11 cellular contexts compared by ENCODE assay signal in genomic region chr3:5160926-5161858, GRCh38. TPM values are rescaled to one million over a fixed set of nuclear protein-coding genes. Genes with fewer than 3 reads are reported as not detected.
DNase-seq lines count a peak whose midpoint lies in the region; ATAC-seq, FAIRE-seq and TF ChIP-seq lines count a peak whose summit lies in the region.
"Had no signal": no experiment of that assay in that cellular context is flagged by ENCODE, and none has a peak within 500 bp of the region (broad histone marks: within the 10 kb centered on the region; RNA-seq: fewer than 3 reads in every experiment).

No MANE protein-coding gene starts in this region.

- POLR2A ChIA-PET in A549 (lab: Yijun Ruan, JAX) = no interaction called here

- CTCF ChIA-PET in A549 (lab: Yijun Ruan, JAX) = interaction anchor here (0.6 to 1.8 kb wide), 3 partner anchors 13 to 38 kb away, joined by 3 to 7 read pairs (median 3); no protein-coding TSS in a partner anchor

- H3K4me3 ChIP-seq in A549 (no peak overlapping the region), DOHH2 (ENCODE audit: low read length) (peak overlapping the region; percentile 31), SJSA1 (no peak overlapping the region), gastroesophageal sphincter (no peak overlapping the region)

- no peaks in the 10 kb centered on the region for H3K9me3 ChIP-seq in A549
- no peaks in the 10 kb centered on the region for H3K9me3 ChIP-seq in DOHH2 (ENCODE audit: control insufficient read depth, insufficient read depth, low read length)
- H3K9me3 ChIP-seq in SJSA1 (replicated peaks) = no peaks in the 10 kb centered on the region
- no peaks in the 10 kb centered on the region for H3K9me3 ChIP-seq in gastroesophageal sphincter

- H3K36me3 ChIP-seq in DOHH2 (ENCODE audit: control insufficient read depth, low read length) (peaks cover 6% of the 10 kb centered on the region), SJSA1 (no peaks in the 10 kb centered on the region), gastroesophageal sphincter (no peaks in the 10 kb centered on the region)

- TF ChIP-seq CTCF in A549 (IDR thresholded peaks at IDR 0.05) (no peak), DOHH2 (IDR thresholded peaks at IDR 0.05; ENCODE audit: low read depth, low read length, poor library complexity, severe bottlenecking) (no peak), foreskin keratinocyte (conservative IDR thresholded peaks at IDR 0.05) (no peak), gastroesophageal sphincter (IDR thresholded peaks at IDR 0.05) (no peak)

- H3K9me2 ChIP-seq in DOHH2 (replicated peaks; ENCODE audit: control insufficient read depth, low read length) = no peaks in the 10 kb centered on the region

- DNase-seq in A549 (ENCODE audit: low read depth in 1 of 2, low spot score in 1 of 2) (no peak), SJSA1 (ENCODE audit: low read depth in 1 of 2, low spot score in 2 of 2) (peak; percentile 44 to 52), foreskin keratinocyte (peak in 1 of 2 donors; percentile 40), NCI-H526 (lab: John Stamatoyannopoulos, UW) (no peak), dedifferentiated amniotic fluid mesenchymal stem cell (ENCODE audit: extremely low spot score) (no peak)
- no peak for DNase-seq in stimulated activated naive CD4-positive, alpha-beta T cell treated with Interleukin-2 at 50 U/mL for 16 hours (lab: John Stamatoyannopoulos, UW)
- DNase-seq: central memory CD4-positive, alpha-beta T cell; NCI-H1092 had no signal

- ATAC-seq in A549 = peak; percentile 54 to 58
- peak; percentile 71 for ATAC-seq in foreskin keratinocyte
- no peak for ATAC-seq in gastroesophageal sphincter

- TF ChIP-seq EP300 in A549 (IDR thresholded peaks at IDR 0.05) (no peak), gastroesophageal sphincter (IDR thresholded peaks at IDR 0.05) (no peak)

- H3K4me1 ChIP-seq in A549 (peaks cover 31% of the 10 kb centered on the region), DOHH2 (ENCODE audit: control insufficient read depth, low read length) (peaks cover 59% of the 10 kb centered on the region), SJSA1 (replicated peaks) (peaks cover 20% of the 10 kb centered on the region), foreskin keratinocyte (peaks cover 19% of the 10 kb centered on the region), gastroesophageal sphincter (peaks cover 3 to 56% (median 7%) of the 10 kb centered on the region in 3 donors)

- H3K4me2 ChIP-seq in A549 (peak overlapping the region; percentile 48), DOHH2 (ENCODE audit: low read length) (peak overlapping the region; percentile 58)

- peaks cover 97% of the 10 kb centered on the region for H3K79me2 ChIP-seq in DOHH2 (ENCODE audit: control insufficient read depth, low read length)

- 30% methylated on average over 4 of the region's 4 CpGs for WGBS in A549 (ENCODE audit: missing lambda C conversion rate)
- 36 to 58% methylated on average over 2 of the region's 4 CpGs for WGBS in gastroesophageal sphincter (ENCODE audit: low coverage in 1 of 2), 2 donors

- H3K27me3 ChIP-seq in DOHH2 (ENCODE audit: control insufficient read depth, low read length) = no peaks in the 10 kb centered on the region
- no peaks in the 10 kb centered on the region for H3K27me3 ChIP-seq in SJSA1 (replicated peaks)
- no peaks in the 10 kb centered on the region for H3K27me3 ChIP-seq in foreskin keratinocyte
- no peaks in the 10 kb centered on the region for H3K27me3 ChIP-seq in gastroesophageal sphincter

- no peak for FAIRE-seq in A549 (lab: Jason Lieb, UNC)
- FAIRE-seq: TTC549 had no signal

- H3K27ac ChIP-seq in A549 (peak overlapping the region in 1 of 2 experiments; percentile 17; a peak in 2 of 6 replicates), DOHH2 (ENCODE audit: low read depth, low read length) (no peak overlapping the region), SJSA1 (peak overlapping the region; percentile 58), foreskin keratinocyte (no peak overlapping the region), gastroesophageal sphincter (no peak overlapping the region)

- TF ChIP-seq RAD21 in A549 (conservative IDR thresholded peaks at IDR 0.05 in 1 of 2, IDR thresholded peaks at IDR 0.05 in 1 of 2) = no peak

- H3F3A ChIP-seq in DOHH2 (ENCODE audit: control insufficient read depth, insufficient read depth) = no peaks in the 10 kb centered on the region

- H4K20me1 ChIP-seq in DOHH2 (ENCODE audit: control insufficient read depth, insufficient read depth, low read depth, low read length) = peaks cover 4% of the 10 kb centered on the region; the same call in 1 of the 2 replicates

- TF ChIP-seq POLR2A in A549 (IDR thresholded peaks at IDR 0.05; ENCODE audit: low read length) (no peak), gastroesophageal sphincter (IDR thresholded peaks at IDR 0.05) (no peak)

TF ChIP-seq in A549, 52 proteins besides CTCF, POLR2A, EP300 and RAD21:
- TF ChIP-seq ATOH8 (CRISPR knock-in tag; IDR thresholded peaks at IDR 0.05; ENCODE audit: low read depth) (no peak), HDAC2 (IDR thresholded peaks at IDR 0.05) (no peak), HOXA7 (CRISPR knock-in tag; IDR thresholded peaks at IDR 0.05) (no peak), USF2 (IDR thresholded peaks at IDR 0.05) (no peak), ELK1 (IDR thresholded peaks at IDR 0.05; ENCODE audit: low read depth, low read length) (no peak), HOXB13 (CRISPR knock-in tag; IDR thresholded peaks at IDR 0.05; ENCODE audit: low read depth) (no peak), SMC3 (IDR thresholded peaks at IDR 0.05) (no peak), ZFP36 (IDR thresholded peaks at IDR 0.05; ENCODE audit: borderline replicate concordance, partially characterized antibody) (no peak)
TF ChIP-seq in A549: peak in this region for 0.

RNA-seq across cellular contexts. Expression of gene EDEM1, which starts 26.3 kb away (rescaled TPM):
- polyA plus RNA-seq in A549 (2011; rRNA removed) (39.4 and 40.9 TPM in 2 replicates), A549 (2017; fragmentation: RNase III; extraction: RNeasy Plus Mini Kit Qiagen cat#74134 plus additional on column Dnase treatment) (15.2 to 16.8 TPM (median 16.3 TPM) in 3 replicates), foreskin keratinocyte (16.0 and 19.5 TPM in 2 replicates)
- 9.2 and 11.9 TPM in 2 replicates for polyA plus RNA-seq in A549 (2012; cell fraction: cytosol; rRNA removed)
- 10.8 and 12.4 TPM in 2 replicates for polyA plus RNA-seq in A549 (2012; cell fraction: nucleus; rRNA removed)
- polyA minus RNA-seq in A549 (2011; rRNA and poly(A)+ RNA removed) = 40.9 and 43.8 TPM in 2 replicates
- 9.7 and 18.5 TPM in 2 replicates for total RNA-seq in SJSA1 (2014; rRNA removed; shearing (Covaris generic))
- total RNA-seq in foreskin keratinocyte (56.4 and 79.1 TPM in 2 replicates), gastroesophageal sphincter (10 to 100 TPM; 18.4 to 41.7 (median 35.8) TPM)

RNA-seq across cellular contexts. Expression of gene ARL8B, which starts 39.1 kb away (rescaled TPM):
- polyA plus RNA-seq in A549 (2011; rRNA removed) (51.2 and 85.3 TPM in 2 replicates), A549 (2017; fragmentation: RNase III; extraction: RNeasy Plus Mini Kit Qiagen cat#74134 plus additional on column Dnase treatment) (49.5 to 51.7 TPM (median 50.4 TPM) in 3 replicates), foreskin keratinocyte (32.8 and 33.5 TPM in 2 replicates)
- 22.2 and 27.9 TPM in 2 replicates for polyA plus RNA-seq in A549 (2012; cell fraction: cytosol; rRNA removed)
- polyA plus RNA-seq in A549 (2012; cell fraction: nucleus; rRNA removed) = 16.9 and 25.4 TPM in 2 replicates
- polyA minus RNA-seq in A549 (2011; rRNA and poly(A)+ RNA removed) = 10.4 and 12.4 TPM in 2 replicates
- 33.9 and 51.7 TPM in 2 replicates for total RNA-seq in SJSA1 (2014; rRNA removed; shearing (Covaris generic))
- total RNA-seq in foreskin keratinocyte (54.6 and 64.3 TPM in 2 replicates), gastroesophageal sphincter (10 to 100 TPM; 41.5 to 59.9 (median 50.9) TPM)

Comparison
In these comparisons a context has a peak if more than half of its experiments do, and no peak if none do; other contexts are left out.
1. DNase-seq: peak in SJSA1 (2 of 2); none in A549 (0 of 2), NCI-H526 (0 of 2), stimulated activated naive CD4-positive, alpha-beta T cell treated with Interleukin-2 at 50 U/mL for 16 hours (single experiment) and dedifferentiated amniotic fluid mesenchymal stem cell (single experiment).